25 cellular contexts compared by ENCODE assay signal in the genomic region with DNA sequence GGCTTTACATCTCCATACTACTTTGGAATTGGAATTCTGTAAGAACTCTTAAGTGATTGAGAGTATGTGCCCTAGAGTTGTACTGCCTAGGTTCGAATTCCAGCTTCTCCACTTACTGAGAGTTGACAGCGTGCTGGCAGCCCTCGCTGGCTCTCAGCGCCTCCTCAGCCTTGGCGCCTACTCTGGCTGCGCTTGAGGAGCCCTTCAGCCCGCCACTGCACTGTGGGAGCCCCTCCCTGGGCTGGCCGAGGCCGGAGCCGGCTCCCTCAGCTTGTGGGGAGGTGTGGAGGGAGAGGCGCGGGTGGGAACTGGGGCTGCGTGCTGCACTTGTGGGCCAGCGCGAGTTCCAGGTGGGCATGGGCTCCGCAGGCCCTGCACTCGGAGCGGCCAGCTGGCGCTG.
"Had no signal": no experiment of that assay in that cellular context is flagged by ENCODE, and none has a peak within 500 bp of the region (broad histone marks: within the 10 kb centered on the region; RNA-seq: fewer than 3 reads in every experiment).

No MANE protein-coding gene starts in this region.

- H3K9me3 ChIP-seq: esophagus squamous epithelium, prostate gland, right atrium auricular region, sigmoid colon, testis, tibial artery, vagina had no signal

- H2AFZ ChIP-seq: neural progenitor cell had no signal

- H3K9ac ChIP-seq: neural progenitor cell had no signal

- H3K4me1 ChIP-seq: neural progenitor cell, prostate gland, testis had no signal

- H3K27ac ChIP-seq: coronary artery, esophagus squamous epithelium, neural progenitor cell, prostate gland, right atrium auricular region, sigmoid colon, testis, tibial artery, vagina had no signal

- H3K27me3 ChIP-seq: esophagus squamous epithelium, neural progenitor cell, right atrium auricular region, sigmoid colon, testis, tibial artery, vagina had no signal

- ATAC-seq: naive thymus-derived CD4-positive, alpha-beta T cell; stimulated activated effector memory CD8-positive, alpha-beta T cell treated with anti-CD3 and anti-CD28 coated beads, Interleukin-12 subunit alpha, Interleukin-12 subunit beta, amount 100 ng/mL, for 72 hours; stimulated activated naive CD8-positive, alpha-beta T cell treated with anti-CD3 and anti-CD28 coated beads, Interleukin-15, Interleukin-2, amounts not matched to agents 100 U/mL and 50 U/mL, for 24 hours had no signal

- DNase-seq: dermis blood vessel endothelial cell; effector memory CD4-positive, alpha-beta T cell; erythroblast; esophagus squamous epithelium; foreskin melanocyte; glutamatergic neuron; mammary epithelial cell; mesendoderm; midbrain; naive thymus-derived CD4-positive, alpha-beta T cell; nucleus accumbens; sigmoid colon; stimulated activated CD4-positive, alpha-beta T cell treated with anti-CD3 and anti-CD28 coated beads, Interleukin-2, amount 100 ng/mL, for 24 hours; stimulated activated CD4-positive, alpha-beta T cell treated with anti-CD3 and anti-CD28 coated beads, Interleukin-4, amount 100 ng/mL, for 24 hours; stimulated activated naive CD8-positive, alpha-beta T cell treated with anti-CD3 and anti-CD28 coated beads, Interleukin-15, Interleukin-2, amounts not matched to agents 100 U/mL and 50 U/mL, for 24 hours; testis; tibial artery had no signal

- H3K4me3 ChIP-seq: coronary artery, esophagus squamous epithelium, neural progenitor cell, prostate gland, right atrium auricular region, sigmoid colon, testis, tibial artery, vagina had no signal

- FAIRE-seq: endometrium, keratinocyte had no signal

- H3K4me2 ChIP-seq: neural progenitor cell had no signal

- H3K36me3 ChIP-seq: neural progenitor cell, prostate gland, right atrium auricular region, sigmoid colon, tibial artery, vagina had no signal
